30 cellular contexts compared by ENCODE assay signal in the genomic region with DNA sequence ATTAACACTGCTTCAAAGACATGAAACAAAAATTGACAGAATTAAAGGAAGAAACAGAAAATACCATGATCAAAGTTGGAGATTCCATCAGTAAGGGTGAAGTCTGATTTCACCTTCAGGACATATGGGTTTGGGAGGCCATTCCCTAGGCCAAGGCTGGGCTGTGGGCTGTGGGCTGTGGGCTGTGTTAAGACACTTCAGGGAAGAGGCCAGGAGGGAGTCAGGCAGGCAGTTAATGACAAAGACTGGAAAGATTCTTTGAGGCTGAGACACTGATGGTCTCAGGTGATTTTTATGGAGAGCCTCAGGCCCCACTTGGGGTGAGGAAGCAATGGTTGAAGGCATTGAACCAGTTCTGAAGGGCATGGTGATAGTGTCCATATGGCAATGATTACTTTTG.
"Had no signal": no experiment of that assay in that cellular context is flagged by ENCODE, and none has a peak within 500 bp of the region (broad histone marks: within the 10 kb centered on the region; RNA-seq: fewer than 3 reads in every experiment).

No MANE protein-coding gene starts in this region.

- DNase-seq: heart left ventricle; hypothalamus; immature natural killer cell; left cardiac atrium; lower lobe of right lung; mesendoderm; naive B cell; natural killer cell; nucleus accumbens; pancreas; posterior cingulate gyrus; retina; stimulated activated CD4-positive, alpha-beta T cell treated with anti-CD3 and anti-CD28 coated beads, Interleukin-12 subunit alpha, Interleukin-12 subunit beta, amount 100 ng/mL, for 4 hours; stimulated activated CD4-positive, alpha-beta T cell treated with anti-CD3 and anti-CD28 coated beads, Interleukin-15, amount 100 ng/mL, for 24 hours; stimulated activated CD4-positive, alpha-beta T cell treated with anti-CD3 and anti-CD28 coated beads, Interleukin-2, amount 100 ng/mL, for 24 hours; stimulated activated CD4-positive, alpha-beta T cell treated with anti-CD3 and anti-CD28 coated beads, Interleukin-4, amount 100 ng/mL, for 1 hour; stimulated activated naive B cell treated with anti-CD40 and anti-IgM and Interleukin-4, amounts not matched to agents 10 μg/mL and 1 μg/mL and 100 μg/mL, for 72 hours; stimulated activated naive CD8-positive, alpha-beta T cell treated with anti-CD3 and anti-CD28 coated beads, Interleukin-15, Interleukin-2, amounts not matched to agents 100 U/mL and 50 U/mL, for 24 hours; stomach; testis; thyroid gland; transverse colon; upper lobe of right lung had no signal

- H3K4me3 Mint-ChIP-seq: immature natural killer cell; mesothelial cell of epicardium; naive B cell; natural killer cell; neural crest cell; stimulated activated naive B cell treated with anti-CD40 and anti-IgM and Interleukin-4, amounts not matched to agents 10 μg/mL and 1 μg/mL and 100 μg/mL, for 72 hours had no signal

- H3K9me3 Mint-ChIP-seq: immature natural killer cell, natural killer cell had no signal

- H3K4me1 Mint-ChIP-seq: immature natural killer cell, natural killer cell had no signal

- H3K4me3 ChIP-seq: heart left ventricle, lower lobe of right lung, pancreas, prostate gland, skin epidermis, stomach, testis, thyroid gland, transverse colon, upper lobe of right lung had no signal

- ATAC-seq: heart left ventricle; left cardiac atrium; left lobe of liver; lower lobe of right lung; natural killer cell; pancreas; right cardiac atrium; sciatic nerve; stimulated activated naive B cell treated with anti-CD40 and anti-IgM and Interleukin-4, amounts not matched to agents 10 μg/mL and 1 μg/mL and 100 μg/mL, for 72 hours; stimulated activated naive CD8-positive, alpha-beta T cell treated with anti-CD3 and anti-CD28 coated beads, Interleukin-15, Interleukin-2, amounts not matched to agents 100 U/mL and 50 U/mL, for 24 hours; upper lobe of right lung had no signal

- H3K27ac Mint-ChIP-seq: immature natural killer cell; mesothelial cell of epicardium; naive B cell; natural killer cell; stimulated activated naive B cell treated with anti-CD40 and anti-IgM and Interleukin-4, amounts not matched to agents 10 μg/mL and 1 μg/mL and 100 μg/mL, for 72 hours had no signal

- H3K36me3 Mint-ChIP-seq: immature natural killer cell, naive B cell, natural killer cell had no signal
